21 cellular contexts compared by ENCODE assay signal in genomic region chr1:60245371-60245770, GRCh38.
DNase-seq lines count a peak whose midpoint lies in the region; ATAC-seq and TF ChIP-seq lines count a peak whose summit lies in the region.
"Had no signal": no experiment of that assay in that cellular context is flagged by ENCODE, and none has a peak within 500 bp of the region (broad histone marks: within the 10 kb centered on the region; RNA-seq: fewer than 3 reads in every experiment).

No MANE protein-coding gene starts in this region.

- peak; percentile 16 to 49 for ATAC-seq in gastrocnemius medialis
- ATAC-seq: A549 had no signal

- TF ChIP-seq CTCF in fibroblast of pulmonary artery (IDR thresholded peaks at IDR 0.05; ENCODE audit: low read length, missing control alignments) (no peak), gastrocnemius medialis (IDR thresholded peaks at IDR 0.05 in 4 of 5, conservative IDR thresholded peaks at IDR 0.05 in 1 of 5) (no peak)

- intact Hi-C loops in gastrocnemius medialis (cut with DNase I; ENCODE audit: low total_unique reads): no loop called here

- no peaks in the 10 kb centered on the region for H3K27me3 ChIP-seq in gastrocnemius medialis
- H3K27me3 ChIP-seq: Peyer's patch had no signal

- in situ Hi-C loops in gastrocnemius medialis (cut with MboI; ENCODE audit: low sequenced_read_pairs in 4 of 4): no loop called here

- TF ChIP-seq POLR2A in gastrocnemius medialis (IDR thresholded peaks at IDR 0.05): no peak

- no peak overlapping the region for H3K27ac ChIP-seq in gastrocnemius medialis
- H3K27ac ChIP-seq: A549, HL-60, Peyer's patch, SK-N-MC had no signal

- DNase-seq in AG20443 (ENCODE audit: low spot score) (peak; percentile 16), NCI-H446 treated with DMSO at 0.1 percent for 48 hours (lab: John Stamatoyannopoulos, UW) (peak; percentile 93), fibroblast of pulmonary artery (ENCODE audit: low read depth) (peak; percentile 9), gastrocnemius medialis (no peak), NCI-H1436 (lab: John Stamatoyannopoulos, UW) (no peak)
- no peak for DNase-seq in activated CD4-positive, alpha-beta T cell treated with anti-CD3 and anti-CD28 coated beads for 1 hour
- no peak for DNase-seq in effector CD4-positive, alpha-beta T cell
- DNase-seq: AML-193; Caco-2; CD4-positive, CD25-positive, alpha-beta regulatory T cell; DMS53; NCI-H1417 treated with DMSO at 0.1 percent for 48 hours; NCI-H2029; NCI-H2171 treated with DMSO at 0.1 percent for 48 hours; NCI-H510A; Peyer's patch; Right ventricle myocardium superior had no signal

- no peaks in the 10 kb centered on the region for H3K9me3 ChIP-seq in gastrocnemius medialis
- H3K9me3 ChIP-seq: A549, Caco-2, HAP-1, Peyer's patch had no signal

- H3K4me3 ChIP-seq in fibroblast of pulmonary artery (replicated peaks; ENCODE audit: low read depth, low read length) (no peak overlapping the region), gastrocnemius medialis (no peak overlapping the region)
- H3K4me3 ChIP-seq: A549, HAP-1, Peyer's patch, SK-N-MC had no signal

- H3K4me1 ChIP-seq in gastrocnemius medialis: no peaks in the 10 kb centered on the region
- H3K4me1 ChIP-seq: A549, Caco-2, HAP-1, Peyer's patch had no signal

- H3K36me3 ChIP-seq in gastrocnemius medialis: no peaks in the 10 kb centered on the region
- H3K36me3 ChIP-seq: HAP-1, Peyer's patch had no signal

Comparison
In these comparisons a context has a peak if more than half of its experiments do, and no peak if none do; other contexts are left out.
1. DNase-seq: peak in AG20443 (single experiment), NCI-H446 treated with DMSO at 0.1 percent for 48 hours (single experiment) and fibroblast of pulmonary artery (single experiment); none in gastrocnemius medialis (0 of 2), NCI-H1436 (single experiment), activated CD4-positive, alpha-beta T cell treated with anti-CD3 and anti-CD28 coated beads for 1 hour (single experiment) and effector CD4-positive, alpha-beta T cell (single experiment).